Comparison of ENCODE assay signal across 21 cellular contexts in the genomic region with DNA sequence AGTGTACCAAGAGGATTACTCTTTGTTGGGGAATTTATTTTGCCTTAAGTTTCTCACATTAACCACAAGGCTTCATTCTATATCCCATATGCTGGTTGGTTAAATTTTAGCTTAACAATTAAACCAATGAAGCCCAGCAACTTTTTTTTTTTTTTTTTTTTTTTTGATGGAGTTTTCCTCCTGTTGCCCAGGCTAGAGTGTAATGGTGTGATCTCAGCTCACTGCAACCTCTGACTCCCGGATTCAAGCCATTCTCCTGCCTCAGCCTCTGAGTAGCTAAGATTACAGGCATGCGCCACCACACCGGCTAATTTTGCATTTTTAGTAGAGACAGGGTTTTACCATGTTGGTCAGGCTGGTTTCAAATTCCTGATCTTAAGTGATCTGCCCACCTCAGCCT.
"Had no signal": no experiment of that assay in that cellular context is flagged by ENCODE, and none has a peak within 500 bp of the region (broad histone marks: within the 10 kb centered on the region; RNA-seq: fewer than 3 reads in every experiment).

No MANE protein-coding gene starts in this region.

- H3K9me3 ChIP-seq: adrenal gland, esophagus squamous epithelium, gastrocnemius medialis, thyroid gland had no signal

- H3K27me3 ChIP-seq: adrenal gland, esophagus squamous epithelium, gastrocnemius medialis, thyroid gland had no signal

- H3K4me3 ChIP-seq: adrenal gland, esophagus squamous epithelium, gastrocnemius medialis, lung, thyroid gland had no signal

- H3K36me3 ChIP-seq: adrenal gland, esophagus squamous epithelium, gastrocnemius medialis, thyroid gland had no signal

- H3K27ac ChIP-seq: esophagus squamous epithelium, parathyroid adenoma had no signal

- H3K4me1 ChIP-seq: parathyroid adenoma had no signal

- ATAC-seq: activated CD4-positive, alpha-beta T cell treated with anti-CD3 and anti-CD28 coated beads for 36 hours; activated T-cell treated with anti-CD3 and anti-CD28 coated beads, Interleukin-2, amount 50 U/mL, for 4 hours; natural killer cell had no signal

- DNase-seq: activated B cell treated with CpG ODN at 0.5 μM for 24 hours; activated CD4-positive, alpha-beta T cell treated with anti-CD3 and anti-CD28 coated beads for 36 hours; activated CD4-positive, alpha-beta T cell treated with anti-CD3 and anti-CD28 coated beads, Interleukin-2, amount 50 U/mL, for 4 hours; activated CD8-positive, alpha-beta memory T cell treated with anti-CD3 and anti-CD28 coated beads, Interleukin-2, amount 50 U/mL, for 48 hours; activated naive CD4-positive, alpha-beta T cell; activated T-cell treated with anti-CD3 and anti-CD28 coated beads, Interleukin-2, amount 50 U/mL, for 4 hours; cerebellar nuclear complex; cortex of kidney; endodermal cell; esophagus squamous epithelium; head of caudate nucleus; islet precursor cell; natural killer cell; stimulated activated CD4-positive, alpha-beta T cell treated with anti-CD3 and anti-CD28 coated beads, Interleukin-4, amount 100 ng/mL, for 24 hours; stimulated activated naive CD4-positive, alpha-beta T cell treated with Interleukin-2 at 50 U/mL for 16 hours; T1000 had no signal
